15 cellular contexts compared by ENCODE assay signal in genomic region chr2:120246546-120247300, GRCh38. TPM values are rescaled to one million over a fixed set of nuclear protein-coding genes. Genes with fewer than 3 reads are reported as not detected.
A peak's percentile ranks its signal among the peaks of the same experiment; 100 is the strongest.
DNase-seq lines count a peak whose midpoint lies in the region; ATAC-seq and TF ChIP-seq lines count a peak whose summit lies in the region.
"Had no signal": no experiment of that assay in that cellular context is flagged by ENCODE, and none has a peak within 500 bp of the region (broad histone marks: within the 10 kb centered on the region; RNA-seq: fewer than 3 reads in every experiment).

No MANE protein-coding gene starts in this region.

- CTCF ChIA-PET in OCI-LY7 (lab: Charles Lee; ENCODE audit: unreplicated experiment), result interaction anchor here (1.0 kb wide), 1 partner anchor 65 kb away, joined by 3 read pairs; no protein-coding TSS in a partner anchor

- no peaks in the 10 kb centered on the region for H3K9me2 ChIP-seq in OCI-LY7 (ENCODE audit: insufficient read depth, low read length)
- H3K9me2 ChIP-seq: SK-N-SH had no signal

- POLR2A ChIA-PET in OCI-LY7 (lab: Charles Lee), result interaction anchor here (1.0 to 1.5 kb wide), 2 partner anchors 15 to 25 kb away, joined by 3 to 8 read pairs; no protein-coding TSS in a partner anchor

- no peak overlapping the region for H4K91ac ChIP-seq in neuronal stem cell (ENCODE audit: low read depth, low read length, poor library complexity)

- peaks cover 19% of the 10 kb centered on the region for H3K4me1 ChIP-seq in RWPE2 (ENCODE audit: insufficient read depth, poor library complexity, severe bottlenecking)
- peaks cover 14 to 15% of the 10 kb centered on the region in 2 donors for H3K4me1 ChIP-seq in neuronal stem cell (ENCODE audit: control insufficient read depth in 2 of 2, insufficient read depth in 1 of 2, low read depth in 1 of 2, low read length in 2 of 2)
- H3K4me1 ChIP-seq in upper lobe of left lung, result peaks cover 10 to 23% (median 21%) of the 10 kb centered on the region in 4 donors
- H3K4me1 ChIP-seq in OCI-LY7 (ENCODE audit: insufficient read depth, low read length, poor library complexity, severe bottlenecking), result peaks cover under 1% of the 10 kb centered on the region

- ATAC-seq in RWPE2 (ENCODE audit: low read depth), result peak; percentile 59; the same call in 2 of the 3 replicates
- ATAC-seq in upper lobe of left lung (ENCODE audit: low FRiP score in 2 of 2), result no peak
- ATAC-seq: left ventricle myocardium superior, WTC11 had no signal

- no TSS peak for BruUV-seq in OCI-LY7 (replicated peaks; lab: Mats Ljungman, UMichigan)

- H2BK12ac ChIP-seq in neuronal stem cell (ENCODE audit: low read length), result peak overlapping the region; percentile 24

- peak overlapping the region; percentile 20 for H2AFZ ChIP-seq in neuronal stem cell (ENCODE audit: low read length)
- H2AFZ ChIP-seq in OCI-LY7 (ENCODE audit: low read length), result no peak overlapping the region

- H3K4ac ChIP-seq in neuronal stem cell (ENCODE audit: low read length), result no peak overlapping the region

- intact Hi-C loops in OCI-LY7 (cut with micrococcal nuclease; ENCODE audit: unreplicated experiment), result no loop called here

- H3K27ac ChIP-seq in RWPE2 (ENCODE audit: poor library complexity, severe bottlenecking), result peak overlapping the region; percentile 26
- H3K27ac ChIP-seq in neuronal stem cell (replicated peaks; ENCODE audit: low read length), result no peak overlapping the region
- H3K27ac ChIP-seq in upper lobe of left lung, result no peak overlapping the region
- no peak overlapping the region for H3K27ac ChIP-seq in OCI-LY7 (ENCODE audit: low read depth, low read length, poor library complexity, severe bottlenecking)
- H3K27ac ChIP-seq: 22Rv1 had no signal

- H3K36me3 ChIP-seq in RWPE2 (ENCODE audit: low read depth), result no peaks in the 10 kb centered on the region
- no peaks in the 10 kb centered on the region for H3K36me3 ChIP-seq in neuronal stem cell (replicated peaks in 1 of 2; ENCODE audit: control insufficient read depth in 2 of 2, insufficient read depth in 2 of 2, low read length in 2 of 2)
- H3K36me3 ChIP-seq in upper lobe of left lung, result no peaks in the 10 kb centered on the region
- H3K36me3 ChIP-seq in OCI-LY7 (ENCODE audit: insufficient read depth, low read length), result no peaks in the 10 kb centered on the region

- no peaks in the 10 kb centered on the region for H4K20me1 ChIP-seq in OCI-LY7 (ENCODE audit: insufficient read depth, low read length)

- H3K9ac ChIP-seq in neuronal stem cell (ENCODE audit: low read depth, low read length, poor library complexity), result no peak overlapping the region
- H3K9ac ChIP-seq: SK-N-SH had no signal

- no peaks in the 10 kb centered on the region for H3K79me1 ChIP-seq in neuronal stem cell (ENCODE audit: low read depth, low read length)

- TF ChIP-seq EP300 in upper lobe of left lung (IDR thresholded peaks at IDR 0.05), result no peak

- no peak overlapping the region for H4K8ac ChIP-seq in neuronal stem cell (ENCODE audit: low read depth, low read length)

- H3K79me2 ChIP-seq in OCI-LY7 (ENCODE audit: insufficient read depth, low read depth, low read length), result no peaks in the 10 kb centered on the region

- no CpG with 5 or more reads among the region's 20 CpGs for WGBS in neuronal stem cell (ENCODE audit: extremely low coverage in 2 of 2, insufficient read length in 2 of 2, insufficient replicate concordance in 1 of 2), 2 donors
- 77 to 80% methylated on average over 16 to 20 of the region's 20 CpGs for WGBS in upper lobe of left lung, 2 donors

- H2BK120ac ChIP-seq in neuronal stem cell (ENCODE audit: low read depth, low read length), result no peak overlapping the region

- H3K27me3 ChIP-seq in RWPE2 (ENCODE audit: insufficient read depth, poor library complexity, severe bottlenecking), result no peaks in the 10 kb centered on the region
- peaks cover 0 to 35% (median 0%) of the 10 kb centered on the region in 3 experiments for H3K27me3 ChIP-seq in neuronal stem cell (ENCODE audit: control insufficient read depth in 3 of 3, insufficient read depth in 3 of 3, low read depth in 1 of 3, low read length in 3 of 3)
- H3K27me3 ChIP-seq in upper lobe of left lung, result no peaks in the 10 kb centered on the region

- TF ChIP-seq POLR2A in upper lobe of left lung (IDR thresholded peaks at IDR 0.05), result no peak

- H3K18ac ChIP-seq in neuronal stem cell (ENCODE audit: low read length), result peak overlapping the region; percentile 69

- H2BK5ac ChIP-seq in neuronal stem cell (ENCODE audit: low read length), result no peak overlapping the region

- H3K4me3 ChIP-seq in RWPE2 (ENCODE audit: severe bottlenecking) (no peak overlapping the region), neuronal stem cell (ENCODE audit: low read length in 2 of 2) (no peak overlapping the region), upper lobe of left lung (no peak overlapping the region), OCI-LY7 (ENCODE audit: low read depth, low read length, poor library complexity, severe bottlenecking) (no peak overlapping the region)

- H3K4me2 ChIP-seq in neuronal stem cell (ENCODE audit: insufficient read depth, low read length, poor library complexity, severe bottlenecking) (no peak overlapping the region), OCI-LY7 (ENCODE audit: low read length) (no peak overlapping the region)
- H3K4me2 ChIP-seq: SK-N-SH had no signal

- H2AK5ac ChIP-seq in neuronal stem cell (ENCODE audit: low read depth, low read length), result no peak overlapping the region

- no peak overlapping the region for H2BK15ac ChIP-seq in neuronal stem cell (ENCODE audit: low read length)

- H3K9me3 ChIP-seq in RWPE2 (ENCODE audit: severe bottlenecking) (no peaks in the 10 kb centered on the region), neuronal stem cell (replicated peaks in 1 of 2; ENCODE audit: control insufficient read depth in 2 of 2, insufficient read depth in 1 of 2, low read depth in 1 of 2, low read length in 2 of 2) (no peaks in the 10 kb centered on the region), upper lobe of left lung (no peaks in the 10 kb centered on the region), OCI-LY7 (ENCODE audit: low read length) (no peaks in the 10 kb centered on the region)
- H3K9me3 ChIP-seq: SK-N-SH had no signal

- H3K23ac ChIP-seq in neuronal stem cell (ENCODE audit: low read depth, low read length, poor library complexity), result no peak overlapping the region

- TF ChIP-seq CTCF in RWPE2 (IDR thresholded peaks at IDR 0.05; ENCODE audit: poor library complexity, severe bottlenecking) (no peak), upper lobe of left lung (IDR thresholded peaks at IDR 0.05) (no peak), OCI-LY7 (conservative IDR thresholded peaks at IDR 0.05; ENCODE audit: low read length) (no peak)

- DNase-seq in DMS 273 (lab: John Stamatoyannopoulos, UW; ENCODE audit: unreplicated experiment) (peak; percentile 34), DMS 273 treated with DMSO at 0.1 percent for 48 hours (lab: John Stamatoyannopoulos, UW) (no peak), NCI-H1417 treated with DMSO at 0.1 percent for 48 hours (lab: John Stamatoyannopoulos, UW) (peak; percentile 41), RWPE2 (ENCODE audit: low spot score) (no peak), neuronal stem cell (ENCODE audit: low spot score) (no peak), upper lobe of left lung (no peak), inferior parietal cortex (ENCODE audit: extremely low spot score) (no peak), OCI-LY7 (ENCODE audit: low spot score) (no peak)
- DNase-seq: activated CD8-positive, alpha-beta memory T cell treated with anti-CD3 and anti-CD28 coated beads, Interleukin-2, amount 50 U/mL, for 48 hours; COR-L47; erythroblast; left ventricle myocardium superior; SK-N-SH had no signal

- no peak overlapping the region for H3K14ac ChIP-seq in neuronal stem cell (ENCODE audit: low read length)

RNA-seq across cellular contexts. Expression of gene RALB, which starts 5.9 kb away (rescaled TPM):
- 43.4 TPM for polyA plus RNA-seq in neuronal stem cell (2013, experiment 1 of 2)
- polyA plus RNA-seq in neuronal stem cell (2013, experiment 2 of 2), result 44.2 TPM
- total RNA-seq in upper lobe of left lung (10 to 100 TPM; 23.0 to 85.8 (median 46.5) TPM), OCI-LY7 (2022) (22.8 and 23.6 TPM in 2 replicates)
- 13.7 and 16.2 TPM in 2 replicates for total RNA-seq in OCI-LY7 (2014; rRNA removed; shearing (Covaris generic))

RNA-seq across cellular contexts. Expression of gene TMEM185B, which starts 23.5 kb away (rescaled TPM):
- polyA plus RNA-seq in neuronal stem cell (2013, experiment 1 of 2), result 14.5 TPM
- 14.5 TPM for polyA plus RNA-seq in neuronal stem cell (2013, experiment 2 of 2)
- total RNA-seq in upper lobe of left lung, result 10 to 100 TPM; 15.3 to 29.3 (median 25.5) TPM
- total RNA-seq in OCI-LY7 (2014; rRNA removed; shearing (Covaris generic)), result 28.7 and 30.2 TPM in 2 replicates
- total RNA-seq in OCI-LY7 (2022), result 21.4 and 24.4 TPM in 2 replicates

Comparison
In these comparisons a context has a peak if more than half of its experiments do, and no peak if none do; other contexts are left out.
1. DNase-seq: peak in DMS 273 (single experiment) and NCI-H1417 treated with DMSO at 0.1 percent for 48 hours (single experiment); none in DMS 273 treated with DMSO at 0.1 percent for 48 hours (single experiment), RWPE2 (single experiment), neuronal stem cell (single experiment), upper lobe of left lung (0 of 2), inferior parietal cortex (single experiment) and OCI-LY7 (single experiment).